20 cellular contexts compared by ENCODE assay signal in the genomic region with DNA sequence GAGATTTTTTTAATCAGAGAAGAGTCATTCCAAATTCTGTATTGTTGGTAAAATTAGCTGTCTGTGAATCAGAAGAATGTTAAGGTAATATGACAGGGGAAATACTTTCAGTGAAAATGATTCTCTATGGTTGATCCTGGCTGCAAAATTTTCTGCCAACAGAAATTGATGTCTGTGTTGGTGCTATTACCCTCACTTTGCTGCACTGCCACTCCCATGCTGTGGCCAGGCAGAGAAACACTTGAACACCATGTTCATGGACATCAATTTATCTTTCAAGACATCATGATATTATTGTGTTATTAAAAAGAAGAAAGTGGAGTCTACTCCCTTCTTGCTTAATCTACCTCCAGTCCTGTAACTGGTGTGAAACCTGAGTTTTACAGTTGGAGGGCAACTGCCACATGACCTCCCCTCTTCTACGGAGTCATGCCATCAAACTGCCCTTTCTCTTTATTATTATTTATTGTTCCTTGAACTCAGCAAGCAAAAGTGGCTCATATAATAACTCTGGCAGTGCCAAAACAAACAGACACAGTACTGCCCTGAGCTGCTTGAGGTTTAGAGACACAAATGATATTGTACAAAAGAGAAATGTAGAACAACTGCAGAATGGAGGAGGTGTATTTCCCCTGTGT.
DNase-seq lines count a peak whose midpoint lies in the region; ATAC-seq and TF ChIP-seq lines count a peak whose summit lies in the region.
"Had no signal": no experiment of that assay in that cellular context is flagged by ENCODE, and none has a peak within 500 bp of the region (broad histone marks: within the 10 kb centered on the region; RNA-seq: fewer than 3 reads in every experiment).

No MANE protein-coding gene starts in this region.

- intact Hi-C loops in Panc1 (cut with micrococcal nuclease; ENCODE audit: unreplicated experiment): no loop called here

- H3K4me3 ChIP-seq in Panc1 (ENCODE audit: low read depth in 2 of 2, low read length in 2 of 2): no peak overlapping the region
- H3K4me3 ChIP-seq: gastroesophageal sphincter, psoas muscle, testis had no signal

- DNase-seq in DMS153 (lab: John Stamatoyannopoulos, UW) (peak; percentile 92), NCI-H1105 treated with DMSO at 0.1 percent for 48 hours (lab: John Stamatoyannopoulos, UW) (peak; percentile 78), Panc1 (ENCODE audit: low read depth, low spot score) (no peak), myocyte (ENCODE audit: low read depth) (peak; percentile 17), NCI-H187 (lab: John Stamatoyannopoulos, UW) (no peak), endothelial cell (ENCODE audit: low spot score) (no peak), HEK293T (ENCODE audit: extremely low spot score) (no peak)
- DNase-seq in stimulated activated CD4-positive, alpha-beta T cell treated with anti-CD3 and anti-CD28 coated beads, Interleukin-4, amount 100 ng/mL, for 4 hours: no peak
- DNase-seq: activated CD4-positive, alpha-beta T cell treated with anti-CD3 and anti-CD28 coated beads for 48 hours; activated CD8-positive, alpha-beta memory T cell treated with anti-CD3 and anti-CD28 coated beads, Interleukin-2, amount 50 U/mL, for 4 hours; activated effector memory CD4-positive, alpha-beta T cell treated with anti-CD3 and anti-CD28 coated beads, Interleukin-2, amount 50 U/mL, for 16 hours; CD4-positive, alpha-beta memory T cell; EL; kidney glomerular epithelial cell; mesendoderm; MV-4-11; NCI-H2171; psoas muscle; testis had no signal

- BruUV-seq in Panc1 (replicated peaks; lab: Mats Ljungman, UMichigan): no TSS peak

- TF ChIP-seq CTCF in Panc1 (IDR thresholded peaks at IDR 0.05): peak; percentile 9; the same call in 1 of the 2 replicates
- no peak for TF ChIP-seq CTCF in endothelial cell (IDR thresholded peaks at IDR 0.05; ENCODE audit: unreplicated experiment)

- no peak overlapping the region for H3K27ac Mint-ChIP-seq in endothelial cell (ENCODE audit: unreplicated experiment)
- H3K27ac Mint-ChIP-seq: CD4-positive, alpha-beta memory T cell had no signal

- no peaks in the 10 kb centered on the region for H3K36me3 ChIP-seq in Panc1 (ENCODE audit: control insufficient read depth, insufficient read depth, low read length)
- H3K36me3 ChIP-seq: gastroesophageal sphincter had no signal

- H3K36me3 Mint-ChIP-seq in endothelial cell (ENCODE audit: low read depth, unreplicated experiment): no peaks in the 10 kb centered on the region
- H3K36me3 Mint-ChIP-seq: CD4-positive, alpha-beta memory T cell had no signal

- H3K9me3 ChIP-seq in Panc1 (ENCODE audit: control insufficient read depth, insufficient read depth, low read depth, low read length): no peaks in the 10 kb centered on the region
- H3K9me3 ChIP-seq: gastroesophageal sphincter, psoas muscle, testis had no signal

- no peak overlapping the region for H3K4me3 Mint-ChIP-seq in endothelial cell (ENCODE audit: unreplicated experiment)
- H3K4me3 Mint-ChIP-seq: CD4-positive, alpha-beta memory T cell had no signal

- ATAC-seq in Panc1: 0 out of 2 replicates have a peak, but pooled peaks have one; percentile 60
- ATAC-seq: gastroesophageal sphincter, psoas muscle had no signal

- H3K4me1 ChIP-seq in Panc1 (ENCODE audit: control insufficient read depth, insufficient read depth, low read length): no peaks in the 10 kb centered on the region; the same call in 1 of the 2 replicates
- H3K4me1 ChIP-seq: gastroesophageal sphincter, psoas muscle had no signal

- peaks cover 18% of the 10 kb centered on the region for H3K4me1 Mint-ChIP-seq in endothelial cell (ENCODE audit: unreplicated experiment)
- H3K4me1 Mint-ChIP-seq: CD4-positive, alpha-beta memory T cell had no signal

- no peaks in the 10 kb centered on the region for H3K27me3 ChIP-seq in Panc1 (ENCODE audit: control insufficient read depth, insufficient read depth, low read length)
- H3K27me3 ChIP-seq: gastroesophageal sphincter, testis had no signal

- H3K27me3 Mint-ChIP-seq in endothelial cell (ENCODE audit: unreplicated experiment): peaks cover 5% of the 10 kb centered on the region
- H3K27me3 Mint-ChIP-seq: CD4-positive, alpha-beta memory T cell had no signal

- in situ Hi-C loops in Panc1 (cut with HindIII; ENCODE audit: low pct_unique_long_range_greater_than_20kb, low sequenced_read_pairs): no loop called here

- no peak overlapping the region for H3K27ac ChIP-seq in Panc1 (ENCODE audit: low read length)
- H3K27ac ChIP-seq: gastroesophageal sphincter, psoas muscle, testis had no signal

- CTCF ChIA-PET in Panc1 (lab: Charles Lee) (no interaction called here), HEK293T (lab: Yijun Ruan, JAX) (no interaction called here)

- no peaks in the 10 kb centered on the region for H3K9me3 Mint-ChIP-seq in endothelial cell (ENCODE audit: unreplicated experiment)

- POLR2A ChIA-PET in Panc1 (lab: Charles Lee): no interaction called here
- POLR2A ChIA-PET in HEK293T (lab: Yijun Ruan, JAX): no interaction called here

TF ChIP-seq in HEK293T, 16 proteins besides CTCF, POLR2A, EP300 and RAD21:
- TF ChIP-seq FOXA1 (IDR thresholded peaks at IDR 0.05) (no peak), CTBP1 (IDR thresholded peaks at IDR 0.05; ENCODE audit: borderline replicate concordance) (no peak), BHLHE40 (IDR thresholded peaks at IDR 0.05; ENCODE audit: borderline replicate concordance) (no peak), ELF4 (IDR thresholded peaks at IDR 0.05) (no peak), NFRKB (IDR thresholded peaks at IDR 0.05) (no peak), ARNT (IDR thresholded peaks at IDR 0.05) (no peak), TARDBP (IDR thresholded peaks at IDR 0.05) (no peak), PKNOX1 (IDR thresholded peaks at IDR 0.05) (no peak), SP1 (IDR thresholded peaks at IDR 0.05) (no peak), SUZ12 (IDR thresholded peaks at IDR 0.05) (no peak)

Comparison
In these comparisons a context has a peak if more than half of its experiments do, and no peak if none do; other contexts are left out.
1. DNase-seq: peak in DMS153 (single experiment), NCI-H1105 treated with DMSO at 0.1 percent for 48 hours (single experiment) and myocyte (single experiment); none in Panc1 (single experiment), NCI-H187 (0 of 2), endothelial cell (single experiment), stimulated activated CD4-positive, alpha-beta T cell treated with anti-CD3 and anti-CD28 coated beads, Interleukin-4, amount 100 ng/mL, for 4 hours (0 of 2) and HEK293T (single experiment).